ENCODE assay signal across 20 cellular contexts in the genomic region with DNA sequence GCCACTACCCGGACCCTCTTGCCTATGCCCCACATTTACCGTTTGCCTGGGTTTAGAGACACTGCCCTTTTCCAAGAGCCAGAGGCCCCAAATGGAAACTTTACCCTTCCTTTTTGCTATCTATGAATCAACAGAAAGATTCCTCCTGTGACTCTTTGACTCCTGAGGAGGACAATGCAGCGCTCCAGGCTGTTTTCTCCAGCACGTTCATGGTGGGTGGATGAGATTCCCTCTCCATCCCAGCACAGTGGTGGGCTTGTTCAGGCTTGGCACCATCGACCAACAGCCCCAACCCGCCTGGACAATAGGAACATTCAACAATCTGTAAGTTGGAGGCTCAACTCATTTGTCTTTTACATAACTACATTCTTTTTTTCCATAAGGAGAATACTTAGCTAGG. TPM values are rescaled to one million over a fixed set of nuclear protein-coding genes. Genes with fewer than 3 reads are reported as not detected.
A peak's percentile ranks its signal among the peaks of the same experiment; 100 is the strongest.
DNase-seq lines count a peak whose midpoint lies in the region; ATAC-seq and TF ChIP-seq lines count a peak whose summit lies in the region.
"Had no signal": no experiment of that assay in that cellular context is flagged by ENCODE, and none has a peak within 500 bp of the region (broad histone marks: within the 10 kb centered on the region; RNA-seq: fewer than 3 reads in every experiment).

No MANE protein-coding gene starts in this region.

- H3K36me3 ChIP-seq in endodermal cell (ENCODE audit: control insufficient read depth, insufficient read depth, low read length): peaks cover 97% of the 10 kb centered on the region
- H3K36me3 ChIP-seq in naive thymus-derived CD4-positive, alpha-beta T cell (ENCODE audit: control insufficient read depth in 2 of 3, insufficient read depth in 3 of 3, low read length in 3 of 3): no peaks in the 10 kb centered on the region

- no peaks in the 10 kb centered on the region for H3K9me3 ChIP-seq in endodermal cell (ENCODE audit: control insufficient read depth, low read length)
- no peaks in the 10 kb centered on the region for H3K9me3 ChIP-seq in naive thymus-derived CD4-positive, alpha-beta T cell (ENCODE audit: control insufficient read depth in 2 of 3, low read length in 3 of 3)

- CTCF ChIA-PET in naive thymus-derived CD4-positive, alpha-beta T cell (lab: Charles Lee): no interaction called here

- POLR2A ChIA-PET in naive thymus-derived CD4-positive, alpha-beta T cell (lab: Charles Lee): no interaction called here

- DNase-seq in SK-MEL-5 (ENCODE audit: low read depth, low spot score) (peak; percentile 99), endodermal cell (no peak), cerebellar nuclear complex (lab: John Stamatoyannopoulos, UW) (no peak)
- no peak for DNase-seq in stimulated activated CD4-positive, alpha-beta T cell treated with anti-CD3 and anti-CD28 coated beads, Interleukin-15, amount 100 ng/mL, for 24 hours
- no peak for DNase-seq in naive thymus-derived CD4-positive, alpha-beta T cell
- DNase-seq: activated CD4-positive, alpha-beta T cell treated with anti-CD3 and anti-CD28 coated beads, Interleukin-2, amount 10 ng/mL, durations not matched to agents 7 days and 5 days; activated CD8-positive, alpha-beta memory T cell treated with anti-CD3 and anti-CD28 coated beads, Interleukin-2, amount 50 U/mL, for 48 hours; activated gamma-delta T cell; COR-L47; mesendoderm; NCI-H1105 treated with DMSO at 0.1 percent for 48 hours; NCI-H2107; NCI-H526; SIG-M5 had no signal

- H3K27ac ChIP-seq in endodermal cell (ENCODE audit: low read depth, low read length): no peak overlapping the region
- no peak overlapping the region for H3K27ac ChIP-seq in naive thymus-derived CD4-positive, alpha-beta T cell (ENCODE audit: low read depth, low read length)

- no peak for TF ChIP-seq CTCF in endodermal cell (conservative IDR thresholded peaks at IDR 0.05)
- no peak for TF ChIP-seq CTCF in nephron (IDR thresholded peaks at IDR 0.05; ENCODE audit: unreplicated experiment in 3 of 3)

- no peak overlapping the region for H3K9ac ChIP-seq in endodermal cell (ENCODE audit: extremely low read depth, low read length, poor library complexity, severe bottlenecking)

- H3K4me3 Mint-ChIP-seq in endodermal cell: no peak overlapping the region
- H3K4me3 Mint-ChIP-seq in nephron: no peak overlapping the region
- H3K4me3 Mint-ChIP-seq in naive thymus-derived CD4-positive, alpha-beta T cell: no peak overlapping the region
- H3K4me3 Mint-ChIP-seq: activated CD4-positive, alpha-beta T cell treated with anti-CD3 and anti-CD28 coated beads, Interleukin-2, amount 10 ng/mL, durations not matched to agents 7 days and 5 days; central memory CD8-positive, alpha-beta T cell; GM23338; stimulated activated memory B cell treated with anti-CD40 and anti-IgM and Interleukin-4, amounts not matched to agents 10 μg/mL and 1 μg/mL and 100 μg/mL, for 72 hours; T-helper 1 cell treated with Interleukin-12 subunit alpha and Interleukin-12 subunit beta and Interleukin-4 antibody, amounts not matched to agents 30 μg/mL and 1 μg/mL, for 36 hours had no signal

- no peak for ATAC-seq in HG03135 (IDR thresholded peaks at IDR 0.05; ENCODE audit: unreplicated experiment)
- no peak for ATAC-seq in naive thymus-derived CD4-positive, alpha-beta T cell
- ATAC-seq: GM23338; stimulated activated memory B cell treated with anti-CD40 and anti-IgM and Interleukin-4, amounts not matched to agents 10 μg/mL and 1 μg/mL and 100 μg/mL, for 72 hours had no signal

- H3K27me3 Mint-ChIP-seq in endodermal cell (ENCODE audit: insufficient read depth): no peaks in the 10 kb centered on the region
- no peaks in the 10 kb centered on the region for H3K27me3 Mint-ChIP-seq in nephron (ENCODE audit: low read depth)
- H3K27me3 Mint-ChIP-seq in naive thymus-derived CD4-positive, alpha-beta T cell: peaks cover 0 to 7% (median 0%) of the 10 kb centered on the region in 5 donors
- H3K27me3 Mint-ChIP-seq: activated CD4-positive, alpha-beta T cell treated with anti-CD3 and anti-CD28 coated beads, Interleukin-2, amount 10 ng/mL, durations not matched to agents 7 days and 5 days had no signal

- peaks cover 36% of the 10 kb centered on the region for H3K4me1 Mint-ChIP-seq in endodermal cell
- H3K4me1 Mint-ChIP-seq in nephron: peaks cover 38% of the 10 kb centered on the region
- no peaks in the 10 kb centered on the region for H3K4me1 Mint-ChIP-seq in naive thymus-derived CD4-positive, alpha-beta T cell
- H3K4me1 Mint-ChIP-seq: activated CD4-positive, alpha-beta T cell treated with anti-CD3 and anti-CD28 coated beads, Interleukin-2, amount 10 ng/mL, durations not matched to agents 7 days and 5 days; central memory CD8-positive, alpha-beta T cell; stimulated activated memory B cell treated with anti-CD40 and anti-IgM and Interleukin-4, amounts not matched to agents 10 μg/mL and 1 μg/mL and 100 μg/mL, for 72 hours had no signal

- peak overlapping the region; percentile 21 for H3K27ac Mint-ChIP-seq in endodermal cell
- peak overlapping the region in 2 of 3 experiments; percentile 21 to 79 for H3K27ac Mint-ChIP-seq in nephron
- no peak overlapping the region for H3K27ac Mint-ChIP-seq in naive thymus-derived CD4-positive, alpha-beta T cell
- H3K27ac Mint-ChIP-seq: activated CD4-positive, alpha-beta T cell treated with anti-CD3 and anti-CD28 coated beads, Interleukin-2, amount 10 ng/mL, durations not matched to agents 7 days and 5 days; GM23338; stimulated activated memory B cell treated with anti-CD40 and anti-IgM and Interleukin-4, amounts not matched to agents 10 μg/mL and 1 μg/mL and 100 μg/mL, for 72 hours; T-helper 1 cell treated with Interleukin-12 subunit alpha and Interleukin-12 subunit beta and Interleukin-4 antibody, amounts not matched to agents 30 μg/mL and 1 μg/mL, for 36 hours had no signal

- H3K27me3 ChIP-seq in endodermal cell (ENCODE audit: control insufficient read depth, insufficient read depth, low read length, poor library complexity, severe bottlenecking): no peaks in the 10 kb centered on the region
- no peaks in the 10 kb centered on the region for H3K27me3 ChIP-seq in naive thymus-derived CD4-positive, alpha-beta T cell (ENCODE audit: control insufficient read depth in 2 of 2, insufficient read depth in 2 of 2, low read length in 2 of 2)

- 89 to 100% methylated on average over 2 to 6 of the region's 6 CpGs for WGBS in endodermal cell (ENCODE audit: insufficient coverage in 1 of 2, insufficient read length in 1 of 2), 2 experiments

- H3K4me1 ChIP-seq in endodermal cell (ENCODE audit: control insufficient read depth, insufficient read depth, low read length): peaks cover 7% of the 10 kb centered on the region
- H3K4me1 ChIP-seq in naive thymus-derived CD4-positive, alpha-beta T cell (ENCODE audit: control insufficient read depth in 2 of 2, insufficient read depth in 2 of 2, low read length in 2 of 2): no peaks in the 10 kb centered on the region

- H3K4me3 ChIP-seq in endodermal cell (ENCODE audit: low read length): no peak overlapping the region
- H3K4me3 ChIP-seq in naive thymus-derived CD4-positive, alpha-beta T cell (ENCODE audit: low read length): no peak overlapping the region
- H3K4me3 ChIP-seq: GM23338 had no signal

- intact Hi-C loops in naive thymus-derived CD4-positive, alpha-beta T cell (cut with micrococcal nuclease): no loop called here

- H3K9me3 Mint-ChIP-seq in endodermal cell: no peaks in the 10 kb centered on the region
- no peaks in the 10 kb centered on the region for H3K9me3 Mint-ChIP-seq in nephron
- H3K9me3 Mint-ChIP-seq in naive thymus-derived CD4-positive, alpha-beta T cell: no peaks in the 10 kb centered on the region
- H3K9me3 Mint-ChIP-seq: activated CD4-positive, alpha-beta T cell treated with anti-CD3 and anti-CD28 coated beads, Interleukin-2, amount 10 ng/mL, durations not matched to agents 7 days and 5 days; central memory CD8-positive, alpha-beta T cell; GM23338; stimulated activated memory B cell treated with anti-CD40 and anti-IgM and Interleukin-4, amounts not matched to agents 10 μg/mL and 1 μg/mL and 100 μg/mL, for 72 hours; T-helper 1 cell treated with Interleukin-12 subunit alpha and Interleukin-12 subunit beta and Interleukin-4 antibody, amounts not matched to agents 30 μg/mL and 1 μg/mL, for 36 hours had no signal

- in situ Hi-C loops in SK-MEL-5 (cut with HindIII; ENCODE audit: low pct_unique_long_range_greater_than_20kb, low sequenced_read_pairs): no loop called here

- peaks cover 86% of the 10 kb centered on the region for H3K36me3 Mint-ChIP-seq in endodermal cell (ENCODE audit: low read depth)
- H3K36me3 Mint-ChIP-seq in nephron (ENCODE audit: low read depth): peaks cover 93% of the 10 kb centered on the region
- peaks cover 0 to 11% (median 0%) of the 10 kb centered on the region in 5 donors for H3K36me3 Mint-ChIP-seq in naive thymus-derived CD4-positive, alpha-beta T cell

RNA-seq across cellular contexts. Expression of a gene that starts 55.9 kb away (rescaled TPM):
- total RNA-seq in SK-MEL-5 (2014; rRNA removed; shearing (Covaris generic)): 137 and 150 TPM in 2 replicates
- 182 and 302 TPM in 2 replicates for polyA plus RNA-seq in SK-MEL-5 (2015; cell fraction: cytosol; rRNA removed)
- polyA plus RNA-seq in SK-MEL-5 (2015; cell fraction: nucleus; rRNA removed): 195 and 242 TPM in 2 replicates
- 10 to 100 TPM; 82.4 to 82.5 TPM for total RNA-seq in endodermal cell
- polyA plus RNA-seq in endodermal cell (2013, experiment 1 of 2): 91.3 TPM
- 75.3 TPM for polyA plus RNA-seq in endodermal cell (2013, experiment 2 of 2)
- 10 to 100 TPM; 44.5 to 69.3 (median 53.7) TPM for total RNA-seq in naive thymus-derived CD4-positive, alpha-beta T cell
- polyA plus RNA-seq in naive thymus-derived CD4-positive, alpha-beta T cell: 10 to 100 TPM; 50.8 to 72.4 TPM

RNA-seq across cellular contexts. Expression of a gene that starts 56.1 kb away (rescaled TPM):
- total RNA-seq in SK-MEL-5 (2014; rRNA removed; shearing (Covaris generic)): 89.0 and 93.0 TPM in 2 replicates
- 148 and 221 TPM in 2 replicates for polyA plus RNA-seq in SK-MEL-5 (2015; cell fraction: cytosol; rRNA removed)
- 243 and 350 TPM in 2 replicates for polyA plus RNA-seq in SK-MEL-5 (2015; cell fraction: nucleus; rRNA removed)
- 100 to 1,000 TPM; 192 to 209 TPM for total RNA-seq in endodermal cell
- 98.4 TPM for polyA plus RNA-seq in endodermal cell (2013, experiment 1 of 2)
- polyA plus RNA-seq in endodermal cell (2013, experiment 2 of 2): 115 TPM
- total RNA-seq in naive thymus-derived CD4-positive, alpha-beta T cell: not detected
- under 1 TPM; 0.65 to 0.82 TPM for polyA plus RNA-seq in naive thymus-derived CD4-positive, alpha-beta T cell
- total RNA-seq: activated CD4-positive, alpha-beta T cell treated with anti-CD3 and anti-CD28 coated beads, Interleukin-2, amount 10 ng/mL, durations not matched to agents 7 days and 5 days had no signal

Comparison
In these comparisons a context has a peak if more than half of its experiments do, and no peak if none do; other contexts are left out.
1. H3K27ac Mint-ChIP-seq: peak in endodermal cell (single experiment) and nephron (2 of 3); none in naive thymus-derived CD4-positive, alpha-beta T cell (0 of 9).
2. RNA of a gene that starts 56.1 kb away (total RNA-seq): 192 to 209 TPM in endodermal cell and 89.0 to 93.0 TPM in SK-MEL-5; not detected in naive thymus-derived CD4-positive, alpha-beta T cell; every median in the first group is over 10 times any median in the second.